In the genomic region with DNA sequence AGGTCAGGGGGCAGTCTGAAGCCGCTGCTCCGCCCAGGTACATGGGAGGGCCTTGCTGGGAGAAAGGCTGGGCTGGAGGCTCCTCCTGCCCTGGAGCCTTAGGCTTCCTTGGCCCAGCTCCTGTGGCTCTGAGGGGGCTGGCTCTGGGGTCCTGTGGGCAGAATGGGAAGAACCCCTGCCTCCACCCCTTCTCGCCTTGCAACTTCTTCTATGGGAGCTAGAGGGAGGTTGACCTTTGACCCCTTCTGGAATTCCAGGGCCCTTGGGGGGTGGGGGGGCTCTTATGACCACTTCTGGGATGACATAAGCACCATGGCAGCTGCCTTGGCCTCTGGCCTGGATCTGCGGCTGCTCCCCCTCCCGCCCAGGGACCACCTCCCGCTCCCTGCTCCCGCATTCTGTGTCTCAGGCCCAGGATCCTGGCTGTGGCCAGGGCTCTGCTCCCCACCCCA, we compare ENCODE assay signal across 8 cellular contexts. TPM values are rescaled to one million over a fixed set of nuclear protein-coding genes. Genes with fewer than 3 reads are reported as not detected.
DNase-seq lines count a peak whose midpoint lies in the region; ATAC-seq, FAIRE-seq and TF ChIP-seq lines count a peak whose summit lies in the region.

No MANE protein-coding gene starts in this region.

- H4K20me1 ChIP-seq in astrocyte (ENCODE audit: insufficient read depth, low read length), result no peaks in the 10 kb centered on the region
- no peaks in the 10 kb centered on the region for H4K20me1 ChIP-seq in hepatocyte (ENCODE audit: insufficient read depth, poor library complexity, severe bottlenecking)

- H3K27me3 ChIP-seq in astrocyte (ENCODE audit: insufficient read depth, low read length) (no peaks in the 10 kb centered on the region), hepatocyte (no peaks in the 10 kb centered on the region), gastrocnemius medialis (no peaks in the 10 kb centered on the region)

- ATAC-seq in gastrocnemius medialis, result no peak

- intact Hi-C loops in gastrocnemius medialis (cut with DNase I; ENCODE audit: low total_unique reads), result no loop called here
- intact Hi-C loops in head of caudate nucleus (cut with DNase I), result no loop called here

- peak overlapping the region; percentile 56 for H3K4me2 ChIP-seq in astrocyte (ENCODE audit: low read length)
- peak overlapping the region; percentile 45 for H3K4me2 ChIP-seq in hepatocyte

- H3K36me3 Mint-ChIP-seq in astrocyte (ENCODE audit: low read depth, unreplicated experiment), result peaks cover 7% of the 10 kb centered on the region

- no peaks in the 10 kb centered on the region for H3K9me3 Mint-ChIP-seq in astrocyte (ENCODE audit: unreplicated experiment)

- H3K9me2 ChIP-seq in hepatocyte (replicated peaks; ENCODE audit: insufficient read depth), result no peaks in the 10 kb centered on the region

- H2AFZ ChIP-seq in astrocyte (ENCODE audit: low read depth, low read length), result no peak overlapping the region
- H2AFZ ChIP-seq in hepatocyte, result no peak overlapping the region

- H3K27ac ChIP-seq in astrocyte (ENCODE audit: low read depth, low read length) (peak overlapping the region; percentile 90), hepatocyte (peak overlapping the region; percentile 95), gastrocnemius medialis (peak overlapping the region; percentile 79 to 100 (median 97))

- H3K4me3 ChIP-seq in astrocyte (ENCODE audit: insufficient read depth, low read depth, low read length) (no peak overlapping the region), hepatocyte (no peak overlapping the region), gastrocnemius medialis (no peak overlapping the region)

- peak overlapping the region; percentile 50 for H3K4me3 Mint-ChIP-seq in astrocyte (ENCODE audit: unreplicated experiment)

- H3K9ac ChIP-seq in ES-I3 (ENCODE audit: low read depth, low read length) (peak overlapping the region; percentile 3; the same call in 1 of the 2 replicates), astrocyte (ENCODE audit: low read length) (peak overlapping the region; percentile 74)

- peaks cover 32% of the 10 kb centered on the region for H3K79me2 ChIP-seq in astrocyte (ENCODE audit: insufficient read depth, low read length)
- peaks cover 41% of the 10 kb centered on the region for H3K79me2 ChIP-seq in hepatocyte

- TF ChIP-seq POLR2A in gastrocnemius medialis (IDR thresholded peaks at IDR 0.05), result no peak

- DNase-seq in astrocyte (ENCODE audit: low read depth) (peak; percentile 95), hepatocyte (ENCODE audit: low spot score) (peak; percentile 71), gastrocnemius medialis (no peak), head of caudate nucleus (no peak), NCI-H2171 (lab: John Stamatoyannopoulos, UW) (no peak)
- DNase-seq in NK-92 treated with Interleukin-12 subunit alpha and Interleukin-12 subunit beta, amount 100 ng/mL, for 24 hours (lab: John Stamatoyannopoulos, UW), result no peak
- no peak for DNase-seq in stimulated activated CD4-positive, alpha-beta T cell treated with anti-CD3 and anti-CD28 coated beads, Interleukin-4, amount 100 ng/mL, for 24 hours

- no peaks in the 10 kb centered on the region for H3K27me3 Mint-ChIP-seq in astrocyte (ENCODE audit: low read depth, unreplicated experiment)

- TF ChIP-seq CTCF in astrocyte (IDR thresholded peaks at IDR 0.05; ENCODE audit: insufficient read depth, low read depth, low read length), result no peak
- TF ChIP-seq CTCF in hepatocyte (IDR thresholded peaks at IDR 0.05; ENCODE audit: poor library complexity), result no peak
- TF ChIP-seq CTCF in gastrocnemius medialis (IDR thresholded peaks at IDR 0.05 in 4 of 5, conservative IDR thresholded peaks at IDR 0.05 in 1 of 5), result no peak

- H3K36me3 ChIP-seq in ES-I3 (ENCODE audit: insufficient read depth, low read length) (no peaks in the 10 kb centered on the region; the same call in 1 of the 2 replicates), astrocyte (ENCODE audit: insufficient read depth, low read length) (peaks cover 6% of the 10 kb centered on the region), hepatocyte (replicated peaks; ENCODE audit: insufficient read depth, low read depth) (no peaks in the 10 kb centered on the region), gastrocnemius medialis (no peaks in the 10 kb centered on the region)

- H3K4me1 ChIP-seq in ES-I3 (ENCODE audit: insufficient read depth, low read length) (peaks cover 54% of the 10 kb centered on the region), astrocyte (ENCODE audit: insufficient read depth, low read length) (peaks cover 56% of the 10 kb centered on the region), hepatocyte (ENCODE audit: insufficient read depth) (peaks cover 58% of the 10 kb centered on the region), gastrocnemius medialis (peaks cover 64 to 68% of the 10 kb centered on the region in 2 donors)

- peaks cover 52% of the 10 kb centered on the region for H3K4me1 Mint-ChIP-seq in astrocyte (ENCODE audit: low read depth, unreplicated experiment)

- H3K27ac Mint-ChIP-seq in astrocyte (ENCODE audit: unreplicated experiment), result peak overlapping the region; percentile 96

- in situ Hi-C loops in gastrocnemius medialis (cut with MboI; ENCODE audit: low sequenced_read_pairs in 4 of 4), result loop anchor here in 2 of 4 donors (25.0 kb wide), 2 partner anchors 341 to 641 kb away; no protein-coding TSS in a partner anchor

- H3K9me3 ChIP-seq in ES-I3 (ENCODE audit: control insufficient read depth, insufficient read depth, low read length), result no peaks in the 10 kb centered on the region
- H3K9me3 ChIP-seq in astrocyte (ENCODE audit: insufficient read depth, low read depth, low read length), result no peaks in the 10 kb centered on the region
- no peaks in the 10 kb centered on the region for H3K9me3 ChIP-seq in hepatocyte (ENCODE audit: low read depth)
- H3K9me3 ChIP-seq in gastrocnemius medialis, result no peaks in the 10 kb centered on the region

- 63% methylated on average over 7 of the region's 7 CpGs for WGBS in hepatocyte (ENCODE audit: low lambda C conversion rate, missing lambda C conversion rate)

- FAIRE-seq in astrocyte (lab: Jason Lieb, UNC), result peak; percentile 34

RNA-seq across cellular contexts. Expression of gene IER5L, which starts 32.2 kb away (rescaled TPM):
- total RNA-seq in astrocyte, result 47.0 and 55.0 TPM in 2 replicates
- 34.5 and 38.0 TPM in 2 replicates for total RNA-seq in hepatocyte
- polyA plus RNA-seq in hepatocyte, result 39.7 and 46.5 TPM in 2 replicates
- total RNA-seq in gastrocnemius medialis, result 1 to 10 TPM in 3 of 4 donors, under 1 TPM in 1; 0.92 to 3.4 (median 2.9) TPM

RNA-seq across cellular contexts. Expression of gene PTPA, which starts 34.7 kb away (rescaled TPM):
- total RNA-seq in astrocyte (122 and 134 TPM in 2 replicates), hepatocyte (72.3 and 72.4 TPM in 2 replicates), gastrocnemius medialis (10 to 100 TPM; 37.6 to 71.6 (median 53.5) TPM)
- polyA plus RNA-seq in hepatocyte, result 55.3 and 60.9 TPM in 2 replicates

RNA-seq across cellular contexts. Expression of gene CRAT, which starts 35.3 kb away (rescaled TPM):
- total RNA-seq in astrocyte, result 21.2 and 25.3 TPM in 2 replicates
- total RNA-seq in hepatocyte, result 39.3 and 40.4 TPM in 2 replicates
- 59.4 and 64.6 TPM in 2 replicates for polyA plus RNA-seq in hepatocyte
- 100 to 1,000 TPM; 137 to 167 (median 144) TPM for total RNA-seq in gastrocnemius medialis

Comparison
In these comparisons a context has a peak if more than half of its experiments do, and no peak if none do; other contexts are left out.
1. DNase-seq: peak in astrocyte (single experiment) and hepatocyte (single experiment); none in gastrocnemius medialis (0 of 2), NK-92 treated with Interleukin-12 subunit alpha and Interleukin-12 subunit beta, amount 100 ng/mL, for 24 hours (single experiment), stimulated activated CD4-positive, alpha-beta T cell treated with anti-CD3 and anti-CD28 coated beads, Interleukin-4, amount 100 ng/mL, for 24 hours (single experiment), head of caudate nucleus (0 of 42) and NCI-H2171 (single experiment).
2. Peak in every context shown above with its lines, with median percentiles within 50 percentile points of each other: H3K27ac ChIP-seq.